Comparison of ENCODE assay signal across 8 cellular contexts in genomic region chr2:219387284-219388126, GRCh38. TPM values are rescaled to one million over a fixed set of nuclear protein-coding genes. Genes with fewer than 3 reads are reported as not detected.
DNase-seq lines count a peak whose midpoint lies in the region; ATAC-seq and TF ChIP-seq lines count a peak whose summit lies in the region.

Gene DNPEP, minus strand, starts transcription at chr2:219387912. Its CDS starts 118 bp downstream, at chr2:219387794.

- H3K4me3 Mint-ChIP-seq in dendritic cell treated with granulocyte-macrophage colony-stimulating factor and Interleukin-4, amounts not matched to agents 40 ng/mL and 50 ng/mL, for 4 days = peak within 1 kb of the TSS; percentile 89

- peak within 1 kb of the TSS; percentile 64 to 86 (median 81) for H3K4me3 ChIP-seq in liver (ENCODE audit: low read depth in 1 of 3, low read length in 3 of 3)

- no peaks in the 10 kb centered on the region for H3K27me3 ChIP-seq in liver (ENCODE audit: control insufficient read depth in 4 of 4, insufficient read depth in 4 of 4, low read length in 3 of 4)

- peak; percentile 92 for DNase-seq in AML-193 (lab: John Stamatoyannopoulos, UW)
- DNase-seq in NCI-H510A treated with DMSO at 0.1 percent for 48 hours (lab: John Stamatoyannopoulos, UW) = peak; percentile 93
- DNase-seq in activated CD4-positive, alpha-beta T cell treated with anti-CD3 and anti-CD28 coated beads, Interleukin-2, amount 50 U/mL, for 24 hours (ENCODE audit: low read depth in 1 of 2, low spot score in 1 of 2) = peak; percentile 91 to 99
- peak; percentile 93 to 98 for DNase-seq in stimulated activated CD4-positive, alpha-beta T cell treated with anti-CD3 and anti-CD28 coated beads, Interleukin-2, amount 100 ng/mL, for 48 hours

- TF ChIP-seq CTCF in liver (IDR thresholded peaks at IDR 0.05; ENCODE audit: low read depth, low read length, missing input control) = no peak

- peaks cover 5 to 35% (median 25%) of the 10 kb centered on the region in 4 donors for H3K36me3 ChIP-seq in liver (ENCODE audit: control insufficient read depth in 4 of 4, insufficient read depth in 3 of 4, low read depth in 1 of 4, low read length in 3 of 4)

- ATAC-seq in HG03159 (IDR thresholded peaks at IDR 0.05; ENCODE audit: unreplicated experiment) = peak; percentile 52

- no peak for TF ChIP-seq RAD21 in liver (IDR thresholded peaks at IDR 0.05)

- peaks cover 52% of the 10 kb centered on the region for H3K36me3 Mint-ChIP-seq in dendritic cell treated with granulocyte-macrophage colony-stimulating factor and Interleukin-4, amounts not matched to agents 40 ng/mL and 50 ng/mL, for 4 days (ENCODE audit: low read depth)

- H3K9ac ChIP-seq in liver (ENCODE audit: low read depth in 1 of 2, low read length in 2 of 2) = peak within 1 kb of the TSS; percentile 68 to 91

- intact Hi-C loops in dendritic cell treated with granulocyte-macrophage colony-stimulating factor and Interleukin-4, amounts not matched to agents 40 ng/mL and 50 ng/mL, for 4 days (cut with micrococcal nuclease) = loop anchor here (1.0 to 10.0 kb wide), 4 partner anchors 11 to 213 kb away; partner anchors contain the start of genes CNPPD1, DNAJB2, GMPPA and RETREG2

- H3K27ac Mint-ChIP-seq in dendritic cell treated with granulocyte-macrophage colony-stimulating factor and Interleukin-4, amounts not matched to agents 40 ng/mL and 50 ng/mL, for 4 days = peak within 1 kb of the TSS; percentile 88

- in situ Hi-C loops in GM18951 (cut with MboI; ENCODE audit: low sequenced_read_pairs, unreplicated experiment) = no loop called here

- peak; percentile 60 for TF ChIP-seq POLR2A in GM18951 (IDR thresholded peaks at IDR 0.05; ENCODE audit: extremely low read depth, insufficient read depth, insufficient read length)

- H3K4me1 Mint-ChIP-seq in dendritic cell treated with granulocyte-macrophage colony-stimulating factor and Interleukin-4, amounts not matched to agents 40 ng/mL and 50 ng/mL, for 4 days (ENCODE audit: low read depth) = peaks cover 52% of the 10 kb centered on the region

- peaks cover 3 to 16% (median 10%) of the 10 kb centered on the region in 4 donors for H3K4me1 ChIP-seq in liver (ENCODE audit: control insufficient read depth in 4 of 4, insufficient read depth in 4 of 4, low read length in 3 of 4)

- WGBS in liver = under 1% methylated on average over 78 of the region's 79 CpGs

- H3K9me3 Mint-ChIP-seq in dendritic cell treated with granulocyte-macrophage colony-stimulating factor and Interleukin-4, amounts not matched to agents 40 ng/mL and 50 ng/mL, for 4 days = no peaks in the 10 kb centered on the region

- no peaks in the 10 kb centered on the region for H3K9me3 ChIP-seq in liver (ENCODE audit: control insufficient read depth in 4 of 4, low read length in 3 of 4)

- H3K27ac ChIP-seq in liver (ENCODE audit: low read depth in 1 of 2, low read length in 2 of 2) = peak within 1 kb of the TSS; percentile 96 to 98

- peaks cover under 1% of the 10 kb centered on the region for H3K27me3 Mint-ChIP-seq in dendritic cell treated with granulocyte-macrophage colony-stimulating factor and Interleukin-4, amounts not matched to agents 40 ng/mL and 50 ng/mL, for 4 days

TF ChIP-seq in liver, 16 proteins besides CTCF, POLR2A, EP300 and RAD21:
- TF ChIP-seq ATF3 (IDR thresholded peaks at IDR 0.05) (no peak), JUND (IDR thresholded peaks at IDR 0.05) (no peak), HNF4G (IDR thresholded peaks at IDR 0.05) (peak; percentile 20), FOXA2 (IDR thresholded peaks at IDR 0.05) (no peak), YY1 (IDR thresholded peaks at IDR 0.05) (peak; percentile 36), FOXA1 (IDR thresholded peaks at IDR 0.05) (no peak), MAX (IDR thresholded peaks at IDR 0.05) (no peak), EGR1 (IDR thresholded peaks at IDR 0.05; ENCODE audit: low read depth in 2 of 2) (no peak), NR2F2 (IDR thresholded peaks at IDR 0.05) (peak; percentile 64), SP1 (IDR thresholded peaks at IDR 0.05) (peak; percentile 67), GABPA (IDR thresholded peaks at IDR 0.05 in 1 of 2, conservative IDR thresholded peaks at IDR 0.05 in 1 of 2) (peak in 1 of 2 donors; percentile 10), TAF1 (conservative IDR thresholded peaks at IDR 0.05) (no peak), RXRA (IDR thresholded peaks at IDR 0.05) (peak; percentile 17 to 42), HNF4A (conservative IDR thresholded peaks at IDR 0.05) (peak; percentile 65 to 72)
- TF ChIP-seq, protein P1, sequence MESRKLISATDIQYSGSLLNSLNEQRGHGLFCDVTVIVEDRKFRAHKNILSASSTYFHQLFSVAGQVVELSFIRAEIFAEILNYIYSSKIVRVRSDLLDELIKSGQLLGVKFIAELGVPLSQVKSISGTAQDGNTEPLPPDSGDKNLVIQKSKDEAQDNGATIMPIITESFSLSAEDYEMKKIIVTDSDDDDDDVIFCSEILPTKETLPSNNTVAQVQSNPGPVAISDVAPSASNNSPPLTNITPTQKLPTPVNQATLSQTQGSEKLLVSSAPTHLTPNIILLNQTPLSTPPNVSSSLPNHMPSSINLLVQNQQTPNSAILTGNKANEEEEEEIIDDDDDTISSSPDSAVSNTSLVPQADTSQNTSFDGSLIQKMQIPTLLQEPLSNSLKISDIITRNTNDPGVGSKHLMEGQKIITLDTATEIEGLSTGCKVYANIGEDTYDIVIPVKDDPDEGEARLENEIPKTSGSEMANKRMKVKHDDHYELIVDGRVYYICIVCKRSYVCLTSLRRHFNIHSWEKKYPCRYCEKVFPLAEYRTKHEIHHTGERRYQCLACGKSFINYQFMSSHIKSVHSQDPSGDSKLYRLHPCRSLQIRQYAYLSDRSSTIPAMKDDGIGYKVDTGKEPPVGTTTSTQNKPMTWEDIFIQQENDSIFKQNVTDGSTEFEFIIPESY (IDR thresholded peaks at IDR 0.05) = peak; percentile 41
- TF ChIP-seq, protein P2, sequence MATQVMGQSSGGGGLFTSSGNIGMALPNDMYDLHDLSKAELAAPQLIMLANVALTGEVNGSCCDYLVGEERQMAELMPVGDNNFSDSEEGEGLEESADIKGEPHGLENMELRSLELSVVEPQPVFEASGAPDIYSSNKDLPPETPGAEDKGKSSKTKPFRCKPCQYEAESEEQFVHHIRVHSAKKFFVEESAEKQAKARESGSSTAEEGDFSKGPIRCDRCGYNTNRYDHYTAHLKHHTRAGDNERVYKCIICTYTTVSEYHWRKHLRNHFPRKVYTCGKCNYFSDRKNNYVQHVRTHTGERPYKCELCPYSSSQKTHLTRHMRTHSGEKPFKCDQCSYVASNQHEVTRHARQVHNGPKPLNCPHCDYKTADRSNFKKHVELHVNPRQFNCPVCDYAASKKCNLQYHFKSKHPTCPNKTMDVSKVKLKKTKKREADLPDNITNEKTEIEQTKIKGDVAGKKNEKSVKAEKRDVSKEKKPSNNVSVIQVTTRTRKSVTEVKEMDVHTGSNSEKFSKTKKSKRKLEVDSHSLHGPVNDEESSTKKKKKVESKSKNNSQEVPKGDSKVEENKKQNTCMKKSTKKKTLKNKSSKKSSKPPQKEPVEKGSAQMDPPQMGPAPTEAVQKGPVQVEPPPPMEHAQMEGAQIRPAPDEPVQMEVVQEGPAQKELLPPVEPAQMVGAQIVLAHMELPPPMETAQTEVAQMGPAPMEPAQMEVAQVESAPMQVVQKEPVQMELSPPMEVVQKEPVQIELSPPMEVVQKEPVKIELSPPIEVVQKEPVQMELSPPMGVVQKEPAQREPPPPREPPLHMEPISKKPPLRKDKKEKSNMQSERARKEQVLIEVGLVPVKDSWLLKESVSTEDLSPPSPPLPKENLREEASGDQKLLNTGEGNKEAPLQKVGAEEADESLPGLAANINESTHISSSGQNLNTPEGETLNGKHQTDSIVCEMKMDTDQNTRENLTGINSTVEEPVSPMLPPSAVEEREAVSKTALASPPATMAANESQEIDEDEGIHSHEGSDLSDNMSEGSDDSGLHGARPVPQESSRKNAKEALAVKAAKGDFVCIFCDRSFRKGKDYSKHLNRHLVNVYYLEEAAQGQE (IDR thresholded peaks at IDR 0.05) = peak; percentile 55

RNA-seq across cellular contexts. Expression of gene DNPEP, which starts in this region (rescaled TPM):
- total RNA-seq in liver = 10 to 100 TPM; 25.8 to 58.4 TPM
- 10 to 100 TPM; 41.0 to 50.5 TPM for polyA plus RNA-seq in liver

Comparison
In these comparisons a context has a peak if more than half of its experiments do, and no peak if none do; other contexts are left out.
1. Peak in every context shown above with its lines: DNase-seq, ATAC-seq, H3K4me3 ChIP-seq and H3K27ac ChIP-seq.